9 cellular contexts compared by ENCODE assay signal in genomic region chr7:29146082-29146706, GRCh38. TPM values are rescaled to one million over a fixed set of nuclear protein-coding genes. Genes with fewer than 3 reads are reported as not detected.
A peak's percentile ranks its signal among the peaks of the same experiment; 100 is the strongest.
DNase-seq lines count a peak whose midpoint lies in the region; ATAC-seq and TF ChIP-seq lines count a peak whose summit lies in the region.
"Had no signal": no experiment of that assay in that cellular context is flagged by ENCODE, and none has a peak within 500 bp of the region (broad histone marks: within the 10 kb centered on the region; RNA-seq: fewer than 3 reads in every experiment).

Gene CPVL (minus strand): TSS chr7:29146537. CDS start chr7:29121061, 25,476 bp downstream.

- no peaks in the 10 kb centered on the region for H3K27me3 ChIP-seq in Peyer's patch
- peaks cover 10% of the 10 kb centered on the region for H3K27me3 ChIP-seq in fibroblast of lung (ENCODE audit: control insufficient read depth, insufficient read depth, low read length)
- H3K27me3 ChIP-seq in naive thymus-derived CD4-positive, alpha-beta T cell (ENCODE audit: control insufficient read depth in 2 of 2, insufficient read depth in 2 of 2, low read length in 2 of 2): peaks cover 4 to 6% of the 10 kb centered on the region in 2 donors
- peaks cover 0 to 1% of the 10 kb centered on the region in 2 donors for H3K27me3 ChIP-seq in aorta (ENCODE audit: control insufficient read depth in 1 of 2, insufficient read depth in 2 of 2, low read length in 1 of 2)
- H3K27me3 ChIP-seq in effector memory CD4-positive, alpha-beta T cell (replicated peaks; ENCODE audit: control insufficient read depth, insufficient read depth, low read length, poor library complexity, severe bottlenecking): peaks cover 3% of the 10 kb centered on the region

- no peak within 1 kb of the TSS for H3K27ac Mint-ChIP-seq in naive thymus-derived CD4-positive, alpha-beta T cell
- H3K27ac Mint-ChIP-seq: IgD-negative memory B cell had no signal

- peak; percentile 71 for DNase-seq in HuH-7 (ENCODE audit: low spot score)
- DNase-seq in Peyer's patch: peak in 2 of 3 donors; percentile 54 to 65
- DNase-seq in fibroblast of lung (ENCODE audit: low read depth in 2 of 2): peak in 1 of 2 donors; percentile 14
- no peak for DNase-seq in naive thymus-derived CD4-positive, alpha-beta T cell
- DNase-seq in aorta: peak; percentile 80 to 89
- no peak for DNase-seq in effector memory CD4-positive, alpha-beta T cell

- H3K9me3 ChIP-seq in Peyer's patch (no peaks in the 10 kb centered on the region), fibroblast of lung (ENCODE audit: control insufficient read depth, insufficient read depth, low read depth, low read length) (no peaks in the 10 kb centered on the region), aorta (ENCODE audit: control insufficient read depth, low read length) (no peaks in the 10 kb centered on the region)
- H3K9me3 ChIP-seq in naive thymus-derived CD4-positive, alpha-beta T cell (ENCODE audit: control insufficient read depth in 2 of 3, low read length in 3 of 3): no peaks in the 10 kb centered on the region
- no peaks in the 10 kb centered on the region for H3K9me3 ChIP-seq in effector memory CD4-positive, alpha-beta T cell (ENCODE audit: control insufficient read depth, low read length)

- no peak within 1 kb of the TSS for H2AFZ ChIP-seq in fibroblast of lung (ENCODE audit: low read length)

- TF ChIP-seq POLR2A in Peyer's patch (IDR thresholded peaks at IDR 0.05): no peak

- H3K36me3 ChIP-seq in Peyer's patch: no peaks in the 10 kb centered on the region
- H3K36me3 ChIP-seq in fibroblast of lung (ENCODE audit: control insufficient read depth, insufficient read depth, low read length): no peaks in the 10 kb centered on the region
- H3K36me3 ChIP-seq in naive thymus-derived CD4-positive, alpha-beta T cell (ENCODE audit: control insufficient read depth in 2 of 3, insufficient read depth in 3 of 3, low read length in 3 of 3): no peaks in the 10 kb centered on the region
- H3K36me3 ChIP-seq in aorta (ENCODE audit: control insufficient read depth in 1 of 2, insufficient read depth in 2 of 2, low read length in 1 of 2): no peaks in the 10 kb centered on the region
- H3K36me3 ChIP-seq in effector memory CD4-positive, alpha-beta T cell (ENCODE audit: control insufficient read depth, insufficient read depth, low read length): no peaks in the 10 kb centered on the region

- peaks cover 0 to 4% (median 0%) of the 10 kb centered on the region in 7 donors for H3K4me1 Mint-ChIP-seq in naive thymus-derived CD4-positive, alpha-beta T cell

- peak within 1 kb of the TSS; percentile 48 for H3K4me2 ChIP-seq in fibroblast of lung (ENCODE audit: extremely low read depth, insufficient read depth, low read length)

- intact Hi-C loops in naive thymus-derived CD4-positive, alpha-beta T cell (cut with micrococcal nuclease): no loop called here
- intact Hi-C loops in aorta (cut with DNase I): no loop called here

- peak; percentile 59 for ATAC-seq in naive thymus-derived CD4-positive, alpha-beta T cell
- ATAC-seq in aorta (ENCODE audit: low FRiP score): peak; percentile 72
- ATAC-seq in GM18511 (IDR thresholded peaks at IDR 0.05; ENCODE audit: unreplicated experiment): no peak
- ATAC-seq in HG02981 (IDR thresholded peaks at IDR 0.05; ENCODE audit: unreplicated experiment): no peak

- CTCF ChIA-PET in naive thymus-derived CD4-positive, alpha-beta T cell (lab: Charles Lee): no interaction called here

- no peaks in the 10 kb centered on the region for H3K36me3 Mint-ChIP-seq in naive thymus-derived CD4-positive, alpha-beta T cell
- H3K36me3 Mint-ChIP-seq: IgD-negative memory B cell had no signal

- H4K20me1 ChIP-seq in fibroblast of lung (ENCODE audit: control insufficient read depth, extremely low read depth, insufficient read depth, low read length): no peaks in the 10 kb centered on the region

- whole genome bisulfite sequencing in aorta, 2 donors: 1% methylated on average over 41 of the region's 41 CpGs

- TF ChIP-seq CTCF in Peyer's patch (IDR thresholded peaks at IDR 0.05) (no peak), fibroblast of lung (conservative IDR thresholded peaks at IDR 0.05 in 1 of 2, IDR thresholded peaks at IDR 0.05 in 1 of 2; ENCODE audit: low read depth in 1 of 2, low read length in 2 of 2) (no peak)

- H3K4me1 ChIP-seq in Peyer's patch (peaks cover 0 to 20% (median 0%) of the 10 kb centered on the region in 4 donors), fibroblast of lung (ENCODE audit: control insufficient read depth, extremely low read depth, insufficient read depth, low read length) (no peaks in the 10 kb centered on the region), aorta (ENCODE audit: control insufficient read depth in 1 of 2, insufficient read depth in 2 of 2, low read length in 2 of 2) (no peaks in the 10 kb centered on the region)
- no peaks in the 10 kb centered on the region for H3K4me1 ChIP-seq in naive thymus-derived CD4-positive, alpha-beta T cell (ENCODE audit: control insufficient read depth in 2 of 2, insufficient read depth in 2 of 2, low read length in 2 of 2)
- H3K4me1 ChIP-seq in effector memory CD4-positive, alpha-beta T cell (ENCODE audit: control insufficient read depth, insufficient read depth, low read length, poor library complexity, severe bottlenecking): no peaks in the 10 kb centered on the region

- H3K4me3 ChIP-seq in Peyer's patch (peak within 1 kb of the TSS; percentile 12 to 57 (median 34)), fibroblast of lung (replicated peaks in 1 of 4; ENCODE audit: control extremely low read depth in 1 of 4, insufficient read depth in 1 of 4, low read depth in 3 of 4, low read length in 4 of 4) (no peak within 1 kb of the TSS), aorta (ENCODE audit: low read length in 2 of 2) (no peak within 1 kb of the TSS)
- H3K4me3 ChIP-seq in naive thymus-derived CD4-positive, alpha-beta T cell (ENCODE audit: low read length): no peak within 1 kb of the TSS
- no peak within 1 kb of the TSS for H3K4me3 ChIP-seq in effector memory CD4-positive, alpha-beta T cell (ENCODE audit: insufficient read depth, low read depth, low read length, poor library complexity, severe bottlenecking)

- peak within 1 kb of the TSS in 3 of 10 donors; percentile 30 to 45 (median 45) for H3K4me3 Mint-ChIP-seq in naive thymus-derived CD4-positive, alpha-beta T cell

- H3K27ac ChIP-seq in Peyer's patch (peak within 1 kb of the TSS in 1 of 4 donors; percentile 56), fibroblast of lung (ENCODE audit: insufficient read depth, low read length) (no peak within 1 kb of the TSS), aorta (ENCODE audit: low read depth in 1 of 2, low read length in 2 of 2) (no peak within 1 kb of the TSS)
- no peak within 1 kb of the TSS for H3K27ac ChIP-seq in naive thymus-derived CD4-positive, alpha-beta T cell (ENCODE audit: low read depth, low read length)
- no peak within 1 kb of the TSS for H3K27ac ChIP-seq in effector memory CD4-positive, alpha-beta T cell (ENCODE audit: insufficient read depth, low read length, poor library complexity, severe bottlenecking)

- no peaks in the 10 kb centered on the region for H3K79me2 ChIP-seq in fibroblast of lung (ENCODE audit: control insufficient read depth, insufficient read depth, low read length)

- peaks cover 24 to 44% (median 37%) of the 10 kb centered on the region in 5 donors for H3K27me3 Mint-ChIP-seq in naive thymus-derived CD4-positive, alpha-beta T cell

- H3K9ac ChIP-seq in fibroblast of lung (ENCODE audit: insufficient read depth, low read length): no peak within 1 kb of the TSS

- POLR2A ChIA-PET in naive thymus-derived CD4-positive, alpha-beta T cell (lab: Charles Lee): no interaction called here

- peaks cover 0 to 5% (median 0%) of the 10 kb centered on the region in 11 donors for H3K9me3 Mint-ChIP-seq in naive thymus-derived CD4-positive, alpha-beta T cell

RNA-seq across cellular contexts. Expression of gene CPVL, which starts in this region (rescaled TPM):
- total RNA-seq in Peyer's patch (10 to 100 TPM in 1 of 4 donors, 1 to 10 TPM in 3; 2.5 to 16.5 (median 8.0) TPM), fibroblast of lung (0.17 and 0.51 TPM in 2 replicates), aorta (10 to 100 TPM; 20.6 to 50.2 TPM)
- polyA plus RNA-seq in fibroblast of lung (0.34 TPM in 1 of 2 replicates, not detected in the other), aorta (10 to 100 TPM in 1 of 2 donors, 1 to 10 TPM in 1; 2.7 to 27.9 TPM)
- polyA plus RNA-seq in fibroblast of lung (2012): 0.51 TPM in 1 of 2 replicates, not detected in the other
- 0.41 TPM in 1 of 2 replicates, not detected in the other for polyA minus RNA-seq in fibroblast of lung (ENCODE audit: low replicate concordance)
- 10 to 100 TPM in 2 of 5 experiments, 1 to 10 TPM in 2, under 1 TPM in 1; 0.48 to 88.3 (median 3.2) TPM for total RNA-seq in naive thymus-derived CD4-positive, alpha-beta T cell
- polyA plus RNA-seq in naive thymus-derived CD4-positive, alpha-beta T cell: under 1 TPM; 0.32 to 0.78 TPM

Comparison
In these comparisons a context has a peak if more than half of its experiments do, and no peak if none do; other contexts are left out.
1. DNase-seq: peak in HuH-7 (single experiment), Peyer's patch (2 of 3) and aorta (2 of 2); none in naive thymus-derived CD4-positive, alpha-beta T cell (0 of 9) and effector memory CD4-positive, alpha-beta T cell (0 of 3).
2. H3K4me3 ChIP-seq: peak in Peyer's patch (4 of 4); none in fibroblast of lung (0 of 4), naive thymus-derived CD4-positive, alpha-beta T cell (single experiment), aorta (0 of 2) and effector memory CD4-positive, alpha-beta T cell (single experiment).
3. ATAC-seq: peak in naive thymus-derived CD4-positive, alpha-beta T cell (single experiment) and aorta (single experiment); none in GM18511 (single experiment) and HG02981 (single experiment).